In genomic region chr4:99447079-99447478, GRCh38 we compare ENCODE assay signal across 8 cellular contexts. TPM values are rescaled to one million over a fixed set of nuclear protein-coding genes. Genes with fewer than 3 reads are reported as not detected.
DNase-seq lines count a peak whose midpoint lies in the region; ATAC-seq and TF ChIP-seq lines count a peak whose summit lies in the region.

No MANE protein-coding gene starts in this region.

- H3K27ac Mint-ChIP-seq in activated T-cell treated with anti-CD3 and anti-CD28 coated beads, Interleukin-2, amount 50 U/mL, for 72 hours, result no peak overlapping the region
- no peak overlapping the region for H3K27ac Mint-ChIP-seq in activated T-helper 2 cell treated with anti-CD3 and anti-CD28 coated beads, Interferon-gamma antibody, Interleukin-2, Interleukin-4, amounts not matched to agents 10 μg/mL and 5 μg/mL and 100 μg/mL, durations not matched to agents 14 hours and 24 hours and 36 hours

- H3K27ac ChIP-seq in RWPE2 (ENCODE audit: poor library complexity, severe bottlenecking) (no peak overlapping the region), left ventricle myocardium inferior (replicated peaks) (no peak overlapping the region)

- H3K27me3 Mint-ChIP-seq in activated T-cell treated with anti-CD3 and anti-CD28 coated beads, Interleukin-2, amount 50 U/mL, for 72 hours (ENCODE audit: low read depth), result peaks cover 27% of the 10 kb centered on the region
- peaks cover 18% of the 10 kb centered on the region for H3K27me3 Mint-ChIP-seq in activated T-helper 2 cell treated with anti-CD3 and anti-CD28 coated beads, Interferon-gamma antibody, Interleukin-2, Interleukin-4, amounts not matched to agents 10 μg/mL and 5 μg/mL and 100 μg/mL, durations not matched to agents 14 hours and 24 hours and 36 hours (ENCODE audit: low read depth)

- H3K4me1 Mint-ChIP-seq in activated T-cell treated with anti-CD3 and anti-CD28 coated beads, Interleukin-2, amount 50 U/mL, for 72 hours (ENCODE audit: low read depth), result peaks cover 14% of the 10 kb centered on the region
- H3K4me1 Mint-ChIP-seq in activated T-helper 2 cell treated with anti-CD3 and anti-CD28 coated beads, Interferon-gamma antibody, Interleukin-2, Interleukin-4, amounts not matched to agents 10 μg/mL and 5 μg/mL and 100 μg/mL, durations not matched to agents 14 hours and 24 hours and 36 hours (ENCODE audit: low read depth), result peaks cover 10% of the 10 kb centered on the region

- TF ChIP-seq CTCF in RWPE2 (IDR thresholded peaks at IDR 0.05; ENCODE audit: poor library complexity, severe bottlenecking) (no peak), kidney epithelial cell (IDR thresholded peaks at IDR 0.05; ENCODE audit: insufficient read depth, low read length, poor library complexity, severe bottlenecking) (no peak), left ventricle myocardium inferior (IDR thresholded peaks at IDR 0.05; ENCODE audit: borderline replicate concordance) (no peak)

- peaks cover 0 to 2% of the 10 kb centered on the region in 2 donors for H3K36me3 Mint-ChIP-seq in activated T-cell treated with anti-CD3 and anti-CD28 coated beads, Interleukin-2, amount 50 U/mL, for 72 hours (ENCODE audit: insufficient read depth in 2 of 2)
- H3K36me3 Mint-ChIP-seq in activated T-helper 2 cell treated with anti-CD3 and anti-CD28 coated beads, Interferon-gamma antibody, Interleukin-2, Interleukin-4, amounts not matched to agents 10 μg/mL and 5 μg/mL and 100 μg/mL, durations not matched to agents 14 hours and 24 hours and 36 hours (ENCODE audit: low read depth), result no peaks in the 10 kb centered on the region

- H3K9me3 Mint-ChIP-seq in activated T-cell treated with anti-CD3 and anti-CD28 coated beads, Interleukin-2, amount 50 U/mL, for 72 hours, result peaks cover 3 to 9% of the 10 kb centered on the region in 2 donors
- peaks cover 19% of the 10 kb centered on the region for H3K9me3 Mint-ChIP-seq in activated T-helper 2 cell treated with anti-CD3 and anti-CD28 coated beads, Interferon-gamma antibody, Interleukin-2, Interleukin-4, amounts not matched to agents 10 μg/mL and 5 μg/mL and 100 μg/mL, durations not matched to agents 14 hours and 24 hours and 36 hours

- H3K27me3 ChIP-seq in RWPE2 (ENCODE audit: insufficient read depth, poor library complexity, severe bottlenecking) (no peaks in the 10 kb centered on the region), kidney epithelial cell (ENCODE audit: control insufficient read depth, insufficient read depth, low read length) (no peaks in the 10 kb centered on the region), left ventricle myocardium inferior (ENCODE audit: low read depth) (no peaks in the 10 kb centered on the region)

- no peak overlapping the region for H3K4me3 Mint-ChIP-seq in activated T-cell treated with anti-CD3 and anti-CD28 coated beads, Interleukin-2, amount 50 U/mL, for 72 hours
- H3K4me3 Mint-ChIP-seq in activated T-helper 2 cell treated with anti-CD3 and anti-CD28 coated beads, Interferon-gamma antibody, Interleukin-2, Interleukin-4, amounts not matched to agents 10 μg/mL and 5 μg/mL and 100 μg/mL, durations not matched to agents 14 hours and 24 hours and 36 hours (ENCODE audit: low read depth), result no peak overlapping the region

- intact Hi-C loops in activated T-helper 2 cell treated with anti-CD3 and anti-CD28 coated beads, Interferon-gamma antibody, Interleukin-2, Interleukin-4, amounts not matched to agents 10 μg/mL and 5 μg/mL and 100 μg/mL, durations not matched to agents 14 hours and 24 hours and 36 hours (cut with micrococcal nuclease), result no loop called here
- intact Hi-C loops in left ventricle myocardium inferior (cut with micrococcal nuclease), result no loop called here

- no peaks in the 10 kb centered on the region for H3K36me3 ChIP-seq in RWPE2 (ENCODE audit: low read depth)
- H3K36me3 ChIP-seq in kidney epithelial cell (ENCODE audit: control insufficient read depth, insufficient read depth, low read length), result no peaks in the 10 kb centered on the region
- no peaks in the 10 kb centered on the region for H3K36me3 ChIP-seq in left ventricle myocardium inferior

- DNase-seq in activated T-cell treated with anti-CD3 and anti-CD28 coated beads, Interleukin-2, amount 50 U/mL, for 72 hours, result peak in 1 of 2 donors; percentile 7
- DNase-seq in activated T-cell treated with anti-CD3 and anti-CD28 coated beads, Interleukin-2, amount 50 U/mL, for 48 hours, result no peak
- no peak for DNase-seq in RWPE2 (ENCODE audit: low spot score)
- peak; percentile 54 for DNase-seq in kidney epithelial cell (ENCODE audit: low read depth)
- DNase-seq in activated T-helper 2 cell treated with anti-CD3 and anti-CD28 coated beads, Interferon-gamma antibody, Interleukin-2, Interleukin-4, amounts not matched to agents 10 μg/mL and 5 μg/mL and 100 μg/mL, durations not matched to agents 14 hours and 24 hours and 36 hours (ENCODE audit: low spot score), result no peak
- no peak for DNase-seq in left ventricle myocardium inferior
- DNase-seq in mesenteric fat pad (ENCODE audit: low spot score), result no peak

- H3K9me3 ChIP-seq in RWPE2 (ENCODE audit: severe bottlenecking), result no peaks in the 10 kb centered on the region
- peaks cover 32% of the 10 kb centered on the region for H3K9me3 ChIP-seq in left ventricle myocardium inferior (replicated peaks)

- no peak overlapping the region for H3K4me3 ChIP-seq in RWPE2 (ENCODE audit: severe bottlenecking)
- no peak overlapping the region for H3K4me3 ChIP-seq in kidney epithelial cell (ENCODE audit: low read depth, low read length)
- no peak overlapping the region for H3K4me3 ChIP-seq in left ventricle myocardium inferior

- ATAC-seq in activated T-cell treated with anti-CD3 and anti-CD28 coated beads, Interleukin-2, amount 50 U/mL, for 72 hours (replicated peaks in 1 of 2), result peak; percentile 39 to 51
- peak; percentile 96 for ATAC-seq in HG02981 (IDR thresholded peaks at IDR 0.05; ENCODE audit: unreplicated experiment)
- peak; percentile 60; the same call in 1 of the 3 replicates for ATAC-seq in RWPE2 (ENCODE audit: low read depth)

- peaks cover 7% of the 10 kb centered on the region for H3K4me1 ChIP-seq in RWPE2 (ENCODE audit: insufficient read depth, poor library complexity, severe bottlenecking)
- no peaks in the 10 kb centered on the region for H3K4me1 ChIP-seq in left ventricle myocardium inferior

RNA-seq across cellular contexts. Expression of gene ADH7, which starts 11.9 kb away (rescaled TPM):
- not detected for total RNA-seq in activated T-cell treated with anti-CD3 and anti-CD28 coated beads, Interleukin-2, amount 50 U/mL, for 72 hours
- total RNA-seq in kidney epithelial cell, result not detected in 2 replicates
- not detected in 2 replicates for total RNA-seq in activated T-helper 2 cell treated with anti-CD3 and anti-CD28 coated beads, Interferon-gamma antibody, Interleukin-2, Interleukin-4, amounts not matched to agents 10 μg/mL and 5 μg/mL and 100 μg/mL, durations not matched to agents 14 hours and 24 hours and 36 hours
- not detected for total RNA-seq in left ventricle myocardium inferior
- total RNA-seq in mesenteric fat pad, result not detected

Comparison
In these comparisons a context has a peak if more than half of its experiments do, and no peak if none do; other contexts are left out.
1. ATAC-seq: peak in every context shown above with its lines; median percentile 96 in HG02981; 60 in RWPE2; 45 in activated T-cell treated with anti-CD3 and anti-CD28 coated beads, Interleukin-2, amount 50 U/mL, for 72 hours.